Comparison of ENCODE assay signal across 22 cellular contexts in the genomic region with DNA sequence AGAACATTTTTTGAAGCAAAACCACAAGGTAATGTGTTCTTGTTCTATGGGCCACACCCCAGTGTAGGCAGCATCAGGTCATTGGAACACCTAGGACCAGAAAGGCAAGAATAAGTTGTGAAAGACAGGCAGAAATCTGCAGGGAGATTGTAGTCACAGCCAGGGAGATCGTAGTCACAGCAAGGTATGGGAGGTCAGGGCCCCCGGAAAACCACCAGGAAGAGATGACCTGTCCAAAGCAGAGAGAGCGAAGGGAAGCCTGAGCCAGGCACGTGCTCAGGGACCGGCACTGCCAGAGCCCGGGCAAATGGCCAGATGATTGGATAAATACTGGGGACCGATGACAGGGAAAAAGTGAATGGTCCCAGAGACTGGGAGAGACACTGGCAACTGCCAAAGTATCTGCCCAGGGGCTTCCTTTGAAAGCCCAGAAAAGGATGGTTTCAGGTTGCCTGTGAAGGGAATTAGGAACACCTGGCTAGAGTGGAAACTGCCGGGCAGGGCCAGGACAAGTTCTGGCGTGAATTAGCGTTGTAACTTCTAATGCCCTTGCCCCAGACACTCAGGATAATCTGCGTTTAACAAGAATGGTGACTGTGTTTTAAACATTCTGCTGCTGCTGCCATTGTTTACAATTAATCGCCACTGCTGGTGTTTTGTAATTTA. TPM values are rescaled to one million over a fixed set of nuclear protein-coding genes. Genes with fewer than 3 reads are reported as not detected.
DNase-seq lines count a peak whose midpoint lies in the region; ATAC-seq, FAIRE-seq and TF ChIP-seq lines count a peak whose summit lies in the region.
"Had no signal": no experiment of that assay in that cellular context is flagged by ENCODE, and none has a peak within 500 bp of the region (broad histone marks: within the 10 kb centered on the region; RNA-seq: fewer than 3 reads in every experiment).

No MANE protein-coding gene starts in this region.

- no peaks in the 10 kb centered on the region for H3K4me1 ChIP-seq in A549
- no peaks in the 10 kb centered on the region for H3K4me1 ChIP-seq in adipocyte (ENCODE audit: control insufficient read depth, insufficient read depth, low read length)
- H3K4me1 ChIP-seq: upper lobe of left lung had no signal

- no peaks in the 10 kb centered on the region for H3K4me1 Mint-ChIP-seq in activated CD4-positive, alpha-beta T cell treated with anti-CD3 and anti-CD28 coated beads, Interleukin-2, amount 10 ng/mL, durations not matched to agents 24 days and 14 days
- H3K4me1 Mint-ChIP-seq: CD14-positive monocyte; stimulated activated naive B cell treated with anti-CD40 and anti-IgM and Interleukin-4, amounts not matched to agents 10 μg/mL and 1 μg/mL and 100 μg/mL, for 72 hours had no signal

- peaks cover 13% of the 10 kb centered on the region for H3K27me3 Mint-ChIP-seq in activated CD4-positive, alpha-beta T cell treated with anti-CD3 and anti-CD28 coated beads, Interleukin-2, amount 10 ng/mL, durations not matched to agents 24 days and 14 days
- H3K27me3 Mint-ChIP-seq: brain had no signal

- H3K27ac ChIP-seq in A549: no peak overlapping the region
- H3K27ac ChIP-seq: neural progenitor cell, upper lobe of left lung had no signal

- TF ChIP-seq RAD21 in A549 (conservative IDR thresholded peaks at IDR 0.05 in 1 of 2, IDR thresholded peaks at IDR 0.05 in 1 of 2): no peak

- H3K9me3 ChIP-seq in A549 (no peaks in the 10 kb centered on the region), adipocyte (ENCODE audit: control insufficient read depth, low read length) (no peaks in the 10 kb centered on the region)
- H3K9me3 ChIP-seq: upper lobe of left lung had no signal

- FAIRE-seq in A549 (lab: Jason Lieb, UNC): no peak

- POLR2A ChIA-PET in A549 (lab: Yijun Ruan, JAX): no interaction called here

- H3K36me3 ChIP-seq in adipocyte (ENCODE audit: control insufficient read depth, insufficient read depth, low read length, severe bottlenecking): no peaks in the 10 kb centered on the region
- H3K36me3 ChIP-seq: neural progenitor cell, upper lobe of left lung had no signal

- no peak overlapping the region for H3K9ac ChIP-seq in adipocyte (ENCODE audit: low read length)
- H3K9ac ChIP-seq: neural progenitor cell had no signal

- no peaks in the 10 kb centered on the region for H3K36me3 Mint-ChIP-seq in activated CD4-positive, alpha-beta T cell treated with anti-CD3 and anti-CD28 coated beads, Interleukin-2, amount 10 ng/mL, durations not matched to agents 24 days and 14 days (ENCODE audit: low read depth)
- H3K36me3 Mint-ChIP-seq: activated naive CD8-positive, alpha-beta T cell; brain; CD14-positive monocyte; neural progenitor cell; stimulated activated naive B cell treated with anti-CD40 and anti-IgM and Interleukin-4, amounts not matched to agents 10 μg/mL and 1 μg/mL and 100 μg/mL, for 72 hours had no signal

- WGBS in A549 (ENCODE audit: missing lambda C conversion rate): 22% methylated on average over 12 of the region's 12 CpGs

- H3K4me2 ChIP-seq in A549: no peak overlapping the region
- H3K4me2 ChIP-seq: neural progenitor cell had no signal

- no peak for TF ChIP-seq EP300 in A549 (IDR thresholded peaks at IDR 0.05)

- peaks cover 20% of the 10 kb centered on the region for H3K27me3 ChIP-seq in adipocyte (replicated peaks; ENCODE audit: control insufficient read depth, insufficient read depth, low read length)
- H3K27me3 ChIP-seq: neural progenitor cell, upper lobe of left lung had no signal

- DNase-seq in A549 (ENCODE audit: low read depth in 1 of 2, low spot score in 1 of 2) (no peak), NCI-H1048 (lab: John Stamatoyannopoulos, UW) (peak; percentile 62), adipocyte (ENCODE audit: low read depth) (peak; percentile 19), iPS-NIHi7 (ENCODE audit: extremely low spot score) (peak; percentile 22), NCI-H2196 treated with DMSO at 0.1 percent for 48 hours (lab: John Stamatoyannopoulos, UW; ENCODE audit: unreplicated experiment) (no peak)
- DNase-seq in activated CD4-positive, alpha-beta T cell treated with anti-CD3 and anti-CD28 coated beads, Interleukin-2, amount 10 ng/mL, durations not matched to agents 24 days and 14 days: no peak
- DNase-seq: DMS53; erythroblast; islet precursor cell; midbrain; NCI-H187 treated with DMSO at 0.1 percent for 48 hours; NCI-H774; stimulated activated naive B cell treated with anti-CD40 and anti-IgM and Interleukin-4, amounts not matched to agents 10 μg/mL and 1 μg/mL and 100 μg/mL, for 72 hours; upper lobe of left lung had no signal

- TF ChIP-seq CTCF in A549 (IDR thresholded peaks at IDR 0.05): no peak

- no peak for TF ChIP-seq POLR2A in A549 (IDR thresholded peaks at IDR 0.05; ENCODE audit: low read length)

- peak; percentile 14 to 31; a peak in 2 of 6 replicates for ATAC-seq in A549
- no peak for ATAC-seq in GM21529 (IDR thresholded peaks at IDR 0.05; ENCODE audit: unreplicated experiment)
- ATAC-seq in GM21381 (IDR thresholded peaks at IDR 0.05; ENCODE audit: unreplicated experiment): no peak
- ATAC-seq: stimulated activated naive B cell treated with anti-CD40 and anti-IgM and Interleukin-4, amounts not matched to agents 10 μg/mL and 1 μg/mL and 100 μg/mL, for 72 hours had no signal

- CTCF ChIA-PET in A549 (lab: Yijun Ruan, JAX): no interaction called here

- intact Hi-C loops in activated CD4-positive, alpha-beta T cell treated with anti-CD3 and anti-CD28 coated beads, Interleukin-2, amount 10 ng/mL, durations not matched to agents 24 days and 14 days (cut with micrococcal nuclease): no loop called here

- H3K9me3 Mint-ChIP-seq in activated CD4-positive, alpha-beta T cell treated with anti-CD3 and anti-CD28 coated beads, Interleukin-2, amount 10 ng/mL, durations not matched to agents 24 days and 14 days: no peaks in the 10 kb centered on the region
- H3K9me3 Mint-ChIP-seq: CD14-positive monocyte; dendritic cell treated with granulocyte-macrophage colony-stimulating factor and Interleukin-4, amounts not matched to agents 40 ng/mL and 50 ng/mL, for 4 days; neural progenitor cell; stimulated activated naive B cell treated with anti-CD40 and anti-IgM and Interleukin-4, amounts not matched to agents 10 μg/mL and 1 μg/mL and 100 μg/mL, for 72 hours had no signal

- no peak overlapping the region for H3K4me3 ChIP-seq in A549
- H3K4me3 ChIP-seq in adipocyte (ENCODE audit: low read length): no peak overlapping the region
- H3K4me3 ChIP-seq: neural progenitor cell, upper lobe of left lung had no signal

- H3K27ac Mint-ChIP-seq in activated CD4-positive, alpha-beta T cell treated with anti-CD3 and anti-CD28 coated beads, Interleukin-2, amount 10 ng/mL, durations not matched to agents 24 days and 14 days: no peak overlapping the region
- H3K27ac Mint-ChIP-seq: activated naive CD8-positive, alpha-beta T cell; dendritic cell treated with granulocyte-macrophage colony-stimulating factor and Interleukin-4, amounts not matched to agents 40 ng/mL and 50 ng/mL, for 4 days; neural progenitor cell; stimulated activated naive B cell treated with anti-CD40 and anti-IgM and Interleukin-4, amounts not matched to agents 10 μg/mL and 1 μg/mL and 100 μg/mL, for 72 hours had no signal

- H3K4me3 Mint-ChIP-seq in activated CD4-positive, alpha-beta T cell treated with anti-CD3 and anti-CD28 coated beads, Interleukin-2, amount 10 ng/mL, durations not matched to agents 24 days and 14 days: no peak overlapping the region
- H3K4me3 Mint-ChIP-seq: activated naive CD8-positive, alpha-beta T cell; brain; dendritic cell treated with granulocyte-macrophage colony-stimulating factor and Interleukin-4, amounts not matched to agents 40 ng/mL and 50 ng/mL, for 4 days; neural progenitor cell; stimulated activated naive B cell treated with anti-CD40 and anti-IgM and Interleukin-4, amounts not matched to agents 10 μg/mL and 1 μg/mL and 100 μg/mL, for 72 hours had no signal

TF ChIP-seq in A549, 52 proteins besides CTCF, POLR2A, EP300 and RAD21 (continues in another document):
- no peak for TF ChIP-seq KDM1A (IDR thresholded peaks at IDR 0.05; ENCODE audit: low read depth)
- TF ChIP-seq CHD2 (IDR thresholded peaks at IDR 0.05; ENCODE audit: low read length, partially characterized antibody): no peak
- no peak for TF ChIP-seq SMC3 (IDR thresholded peaks at IDR 0.05)
- no peak for TF ChIP-seq MYC (IDR thresholded peaks at IDR 0.05; ENCODE audit: borderline replicate concordance, low read length)
- TF ChIP-seq, protein P1, sequence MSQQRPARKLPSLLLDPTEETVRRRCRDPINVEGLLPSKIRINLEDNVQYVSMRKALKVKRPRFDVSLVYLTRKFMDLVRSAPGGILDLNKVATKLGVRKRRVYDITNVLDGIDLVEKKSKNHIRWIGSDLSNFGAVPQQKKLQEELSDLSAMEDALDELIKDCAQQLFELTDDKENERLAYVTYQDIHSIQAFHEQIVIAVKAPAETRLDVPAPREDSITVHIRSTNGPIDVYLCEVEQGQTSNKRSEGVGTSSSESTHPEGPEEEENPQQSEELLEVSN (IDR thresholded peaks at IDR 0.05; ENCODE audit: borderline replicate concordance, low read depth): no peak
- TF ChIP-seq HOXB5 (CRISPR knock-in tag; IDR thresholded peaks at IDR 0.05): no peak
- no peak for TF ChIP-seq RARB (CRISPR knock-in tag; IDR thresholded peaks at IDR 0.05)
- no peak for TF ChIP-seq HOXB13 (CRISPR knock-in tag; IDR thresholded peaks at IDR 0.05; ENCODE audit: low read depth)
- TF ChIP-seq POLR2AphosphoS2 (conservative IDR thresholded peaks at IDR 0.05; ENCODE audit: low read length): no peak
- TF ChIP-seq ZNF302 (CRISPR knock-in tag; IDR thresholded peaks at IDR 0.05): no peak
- TF ChIP-seq HOXA7 (CRISPR knock-in tag; IDR thresholded peaks at IDR 0.05): no peak
- TF ChIP-seq FOSL2 (IDR thresholded peaks at IDR 0.05): no peak
- TF ChIP-seq FOSL2 (CRISPR knock-in tag; IDR thresholded peaks at IDR 0.05): no peak
- TF ChIP-seq ZFP36 (IDR thresholded peaks at IDR 0.05; ENCODE audit: borderline replicate concordance, partially characterized antibody): no peak

RNA-seq across cellular contexts. Expression of a gene that starts 3.9 kb away (rescaled TPM):
- polyA plus RNA-seq in A549 (2011; rRNA removed): not detected in 2 replicates
- polyA plus RNA-seq in A549 (2012; cell fraction: cytosol; rRNA removed): not detected in 2 replicates
- not detected in 2 replicates for polyA plus RNA-seq in A549 (2012; cell fraction: nucleus; rRNA removed)
- polyA plus RNA-seq in A549 (2017; fragmentation: RNase III; extraction: RNeasy Plus Mini Kit Qiagen cat#74134 plus additional on column Dnase treatment): not detected in 3 replicates
- polyA minus RNA-seq in A549 (2011; rRNA and poly(A)+ RNA removed): not detected in 2 replicates
- not detected in 2 replicates for total RNA-seq in activated CD4-positive, alpha-beta T cell treated with anti-CD3 and anti-CD28 coated beads, Interleukin-2, amount 10 ng/mL, durations not matched to agents 24 days and 14 days
- total RNA-seq: A673, upper lobe of left lung had no signal
- polyA plus RNA-seq: CD14-positive monocyte had no signal

RNA-seq across cellular contexts. Expression of a gene that starts 52.2 kb away (rescaled TPM):
- polyA plus RNA-seq in A549 (2011; rRNA removed) (2.3 and 2.8 TPM in 2 replicates), A549 (2017; fragmentation: RNase III; extraction: RNeasy Plus Mini Kit Qiagen cat#74134 plus additional on column Dnase treatment) (2.1 to 2.6 TPM (median 2.5 TPM) in 3 replicates)
- polyA plus RNA-seq in A549 (2012; cell fraction: cytosol; rRNA removed): 0.91 and 1.1 TPM in 2 replicates
- 1.1 and 1.4 TPM in 2 replicates for polyA plus RNA-seq in A549 (2012; cell fraction: nucleus; rRNA removed)
- polyA minus RNA-seq in A549 (2011; rRNA and poly(A)+ RNA removed): 6.6 and 7.1 TPM in 2 replicates
- total RNA-seq in activated CD4-positive, alpha-beta T cell treated with anti-CD3 and anti-CD28 coated beads, Interleukin-2, amount 10 ng/mL, durations not matched to agents 24 days and 14 days: 8.7 and 9.4 TPM in 2 replicates

Comparison
In these comparisons a context has a peak if more than half of its experiments do, and no peak if none do; other contexts are left out.
1. ATAC-seq: peak in A549 (2 of 2); none in GM21529 (single experiment) and GM21381 (single experiment).
2. DNase-seq: peak in NCI-H1048 (single experiment), adipocyte (single experiment) and iPS-NIHi7 (single experiment); none in A549 (0 of 2), NCI-H2196 treated with DMSO at 0.1 percent for 48 hours (single experiment) and activated CD4-positive, alpha-beta T cell treated with anti-CD3 and anti-CD28 coated beads, Interleukin-2, amount 10 ng/mL, durations not matched to agents 24 days and 14 days (single experiment).